ENCODE assay signal across 19 cellular contexts in the genomic region with DNA sequence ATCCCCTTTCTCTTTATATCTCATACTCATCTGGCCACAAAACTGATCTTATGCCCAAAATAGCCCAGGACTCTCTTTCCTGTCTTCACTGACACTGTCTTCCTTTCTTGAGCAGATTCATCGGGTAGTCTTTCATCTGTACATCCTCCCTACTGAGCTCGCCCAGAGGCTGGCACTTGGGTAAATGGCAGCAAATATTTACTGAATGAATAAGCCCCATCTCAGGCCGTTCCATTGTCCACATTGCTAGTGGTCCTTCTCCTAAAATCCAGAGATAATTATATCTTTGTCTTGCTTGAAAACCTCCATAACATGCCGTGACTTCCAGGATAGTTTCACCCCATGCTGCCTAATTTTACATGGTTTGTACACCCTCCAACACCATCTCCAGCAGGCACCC.
A peak's percentile ranks its signal among the peaks of the same experiment; 100 is the strongest.
DNase-seq lines count a peak whose midpoint lies in the region; ATAC-seq and TF ChIP-seq lines count a peak whose summit lies in the region.
"Had no signal": no experiment of that assay in that cellular context is flagged by ENCODE, and none has a peak within 500 bp of the region (broad histone marks: within the 10 kb centered on the region; RNA-seq: fewer than 3 reads in every experiment).

No MANE protein-coding gene starts in this region.

- H3K9ac ChIP-seq in mammary epithelial cell (ENCODE audit: insufficient read depth, low read length): no peak overlapping the region

- H3K4me1 ChIP-seq in mammary epithelial cell (ENCODE audit: insufficient read depth, low read length) (peaks cover 23% of the 10 kb centered on the region), RWPE2 (ENCODE audit: insufficient read depth, poor library complexity, severe bottlenecking) (peaks cover 39% of the 10 kb centered on the region), BE2C (no peaks in the 10 kb centered on the region)

- dilution Hi-C loops in mammary epithelial cell (cut with HindIII; ENCODE audit: low sequenced_read_pairs): no loop called here

- H3K4me1 Mint-ChIP-seq in MCF 10A (ENCODE audit: insufficient read depth, unreplicated experiment): peaks cover 38% of the 10 kb centered on the region
- H3K4me1 Mint-ChIP-seq: CD8-positive, alpha-beta memory T cell had no signal

- H3K36me3 ChIP-seq in mammary epithelial cell (ENCODE audit: insufficient read depth, low read length): no peaks in the 10 kb centered on the region
- no peaks in the 10 kb centered on the region for H3K36me3 ChIP-seq in RWPE2 (ENCODE audit: low read depth)
- H3K36me3 ChIP-seq in BE2C: no peaks in the 10 kb centered on the region

- H3K9me3 Mint-ChIP-seq in MCF 10A (ENCODE audit: unreplicated experiment): peaks cover 13% of the 10 kb centered on the region

- H3K79me2 ChIP-seq in mammary epithelial cell (ENCODE audit: insufficient read depth, low read length): no peaks in the 10 kb centered on the region

- no peak overlapping the region for H3K4me2 ChIP-seq in mammary epithelial cell (ENCODE audit: insufficient read depth, low read depth, low read length)
- H3K4me2 ChIP-seq: GM23338 had no signal

- peak overlapping the region; percentile 92 for H3K27ac Mint-ChIP-seq in MCF 10A (ENCODE audit: low read depth, unreplicated experiment)
- H3K27ac Mint-ChIP-seq: CD8-positive, alpha-beta memory T cell; GM23338 had no signal

- no peaks in the 10 kb centered on the region for H3K36me3 Mint-ChIP-seq in MCF 10A (ENCODE audit: insufficient read depth, unreplicated experiment)

- TF ChIP-seq CTCF in MCF 10A (IDR thresholded peaks at IDR 0.05; ENCODE audit: unreplicated experiment): no peak
- TF ChIP-seq CTCF in mammary epithelial cell (conservative IDR thresholded peaks at IDR 0.05 in 1 of 2, IDR thresholded peaks at IDR 0.05 in 1 of 2; ENCODE audit: extremely low read depth in 1 of 2, insufficient read depth in 1 of 2, low read depth in 1 of 2, low read length in 2 of 2): no peak
- TF ChIP-seq CTCF in RWPE2 (IDR thresholded peaks at IDR 0.05; ENCODE audit: poor library complexity, severe bottlenecking): no peak
- TF ChIP-seq CTCF in BE2C (IDR thresholded peaks at IDR 0.05; ENCODE audit: low read depth, low read length): no peak

- WGBS in mammary epithelial cell (ENCODE audit: low coverage, missing lambda C conversion rate): 50% methylated on average over 4 of the region's 4 CpGs

- H3K9me3 ChIP-seq in mammary epithelial cell (replicated peaks; ENCODE audit: insufficient read depth, low read length) (no peaks in the 10 kb centered on the region), RWPE2 (ENCODE audit: severe bottlenecking) (no peaks in the 10 kb centered on the region), BE2C (no peaks in the 10 kb centered on the region)

- H3K27ac ChIP-seq in mammary epithelial cell (ENCODE audit: insufficient read depth, low read depth, low read length): no peak overlapping the region
- H3K27ac ChIP-seq in RWPE2 (ENCODE audit: poor library complexity, severe bottlenecking): peak overlapping the region; percentile 92

- in situ Hi-C loops in mammary epithelial cell (cut with MboI; ENCODE audit: low sequenced_read_pairs in 2 of 2): no loop called here

- CTCF ChIA-PET in MCF 10A (lab: Yijun Ruan, JAX) (interaction anchor here (0.7 kb wide), 1 partner anchor 93 kb away, joined by 3 read pairs; no protein-coding TSS in a partner anchor), mammary epithelial cell (lab: Charles Lee; ENCODE audit: low non-redundant PET) (no interaction called here)

- BruUV-seq in MCF 10A (replicated peaks; lab: Mats Ljungman, UMichigan) (no TSS peak), mammary epithelial cell (replicated peaks; lab: Mats Ljungman, UMichigan) (no TSS peak)

- no peak for ATAC-seq in RWPE2 (ENCODE audit: low read depth)
- ATAC-seq: GM23338, HCT116 had no signal

- POLR2A ChIA-PET in MCF 10A (lab: Yijun Ruan, JAX): no interaction called here

- H3K4me3 ChIP-seq in mammary epithelial cell (replicated peaks in 1 of 3; ENCODE audit: insufficient read depth in 1 of 3, low read depth in 2 of 3, low read length in 3 of 3) (no peak overlapping the region), RWPE2 (ENCODE audit: severe bottlenecking) (no peak overlapping the region), BE2C (ENCODE audit: low read depth, low read length) (no peak overlapping the region)
- H3K4me3 ChIP-seq: GM23338 had no signal

- H3K4me3 Mint-ChIP-seq in MCF 10A (ENCODE audit: unreplicated experiment): no peak overlapping the region
- H3K4me3 Mint-ChIP-seq: CD8-positive, alpha-beta memory T cell; GM23338 had no signal

- DNase-seq in MCF 10A (ENCODE audit: unreplicated experiment): no peak
- DNase-seq in mammary epithelial cell: no peak
- peak; percentile 26 for DNase-seq in NCI-H1092 (lab: John Stamatoyannopoulos, UW)
- DNase-seq in NCI-H69 (lab: John Stamatoyannopoulos, UW): peak; percentile 86
- DNase-seq in RWPE2 (ENCODE audit: low spot score): peak; percentile 9
- no peak for DNase-seq in RPMI8226
- DNase-seq in BE2C: no peak
- no peak for DNase-seq in activated naive CD4-positive, alpha-beta T cell treated with anti-CD3 and anti-CD28 coated beads, Interleukin-2, amount 50 U/mL, for 16 hours
- DNase-seq: C1 segment of cervical spinal cord; CD8-positive, alpha-beta memory T cell; GF-D8; KBM-7; NCI-H2107; NCI-H2227 treated with DMSO at 0.1 percent for 48 hours; NCI-H524 treated with DMSO at 0.1 percent for 48 hours; T-helper 1 cell; T-helper 9 cell had no signal

- intact Hi-C loops in MCF 10A (cut with micrococcal nuclease): no loop called here
- intact Hi-C loops in mammary epithelial cell (cut with micrococcal nuclease): no loop called here

- H3K27me3 ChIP-seq in mammary epithelial cell (ENCODE audit: insufficient read depth, low read length): no peaks in the 10 kb centered on the region
- H3K27me3 ChIP-seq in RWPE2 (ENCODE audit: insufficient read depth, poor library complexity, severe bottlenecking): no peaks in the 10 kb centered on the region
- H3K27me3 ChIP-seq in BE2C: no peaks in the 10 kb centered on the region

- peaks cover 6% of the 10 kb centered on the region for H3K27me3 Mint-ChIP-seq in MCF 10A (ENCODE audit: insufficient read depth, unreplicated experiment)

- no peaks in the 10 kb centered on the region for H4K20me1 ChIP-seq in mammary epithelial cell (ENCODE audit: insufficient read depth, low read length)

- no peak overlapping the region for H2AFZ ChIP-seq in mammary epithelial cell (ENCODE audit: low read depth, low read length)
- H2AFZ ChIP-seq: GM23338 had no signal

Comparison
In these comparisons a context has a peak if more than half of its experiments do, and no peak if none do; other contexts are left out.
1. DNase-seq: peak in NCI-H1092 (single experiment), NCI-H69 (single experiment) and RWPE2 (single experiment); none in MCF 10A (single experiment), mammary epithelial cell (single experiment), RPMI8226 (single experiment), BE2C (single experiment) and activated naive CD4-positive, alpha-beta T cell treated with anti-CD3 and anti-CD28 coated beads, Interleukin-2, amount 50 U/mL, for 16 hours (single experiment).